Comparison of ENCODE assay signal across 10 cellular contexts in the genomic region with DNA sequence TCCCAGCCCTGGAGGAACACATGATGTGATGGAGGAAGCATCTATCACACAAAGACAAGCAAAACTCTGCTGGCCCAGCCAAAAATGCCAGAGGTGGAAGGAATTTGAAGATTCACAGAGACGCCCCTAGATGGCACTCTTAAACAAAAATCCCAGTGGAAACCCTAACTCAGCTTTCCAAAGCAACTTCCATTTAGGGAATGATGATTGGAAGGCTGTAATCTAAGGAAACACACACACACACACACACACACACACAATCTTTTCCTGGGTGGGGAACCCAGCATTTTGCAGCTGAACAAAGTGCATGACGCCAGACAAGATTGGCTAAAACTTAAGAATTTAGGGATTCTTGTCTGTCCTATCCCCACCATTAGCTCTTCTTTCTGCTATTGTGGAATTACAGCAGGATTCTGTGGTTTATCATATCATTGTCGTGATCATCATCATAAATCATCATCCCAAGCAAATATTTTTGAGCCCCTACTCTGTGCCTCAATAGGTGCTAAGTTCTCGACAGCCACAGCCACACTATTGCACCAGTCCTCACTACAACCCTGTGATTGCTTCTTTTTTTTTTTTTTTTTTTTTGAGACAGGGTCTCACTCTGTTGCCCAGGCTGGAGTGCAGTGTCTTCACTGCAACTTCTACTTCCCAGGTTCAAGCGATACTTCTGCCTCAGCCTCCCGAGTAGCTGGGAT. TPM values are rescaled to one million over a fixed set of nuclear protein-coding genes. Genes with fewer than 3 reads are reported as not detected.
DNase-seq lines count a peak whose midpoint lies in the region; ATAC-seq and TF ChIP-seq lines count a peak whose summit lies in the region.
"Had no signal": no experiment of that assay in that cellular context is flagged by ENCODE, and none has a peak within 500 bp of the region (broad histone marks: within the 10 kb centered on the region; RNA-seq: fewer than 3 reads in every experiment).

No MANE protein-coding gene starts in this region.

- H3K27me3 Mint-ChIP-seq in mesothelial cell of epicardium (ENCODE audit: low read depth) = peaks cover 2% of the 10 kb centered on the region
- H3K27me3 Mint-ChIP-seq: activated naive CD8-positive, alpha-beta T cell treated with anti-CD3 and anti-CD28 coated beads, Interleukin-2, amount 10 ng/mL, durations not matched to agents 7 days and 5 days had no signal

- ATAC-seq in HG03342 (IDR thresholded peaks at IDR 0.05; ENCODE audit: unreplicated experiment) = no peak

- H3K36me3 Mint-ChIP-seq in mesothelial cell of epicardium = peaks cover 2% of the 10 kb centered on the region

- H3K4me1 Mint-ChIP-seq in mesothelial cell of epicardium = peaks cover 20% of the 10 kb centered on the region

- H3K27ac Mint-ChIP-seq in mesothelial cell of epicardium = no peak overlapping the region
- H3K27ac Mint-ChIP-seq: activated naive CD8-positive, alpha-beta T cell treated with anti-CD3 and anti-CD28 coated beads, Interleukin-2, amount 10 ng/mL, durations not matched to agents 7 days and 5 days had no signal

- H3K4me3 ChIP-seq in LNCaP clone FGC (ENCODE audit: low read depth, low read length) = no peak overlapping the region
- H3K4me3 ChIP-seq: BLaER1 had no signal

- H3K4me3 Mint-ChIP-seq in mesothelial cell of epicardium = no peak overlapping the region

- DNase-seq in NCI-H2081 (lab: John Stamatoyannopoulos, UW) = peak; percentile 37 to 61
- no peak for DNase-seq in NCI-H2081 treated with DMSO at 0.1 percent for 48 hours (lab: John Stamatoyannopoulos, UW)
- peak; percentile 51 for DNase-seq in LNCaP clone FGC (ENCODE audit: low read depth)
- peak; percentile 35 for DNase-seq in RPMI8226
- peak; percentile 93 for DNase-seq in epidermal melanocyte (ENCODE audit: insufficient read length, low spot score)
- DNase-seq in mesothelial cell of epicardium (ENCODE audit: low spot score in 2 of 2, unreplicated experiment in 2 of 2) = no peak
- DNase-seq in NCI-H187 treated with DMSO at 0.1 percent for 48 hours (lab: John Stamatoyannopoulos, UW) = no peak
- DNase-seq: activated naive CD8-positive, alpha-beta T cell treated with anti-CD3 and anti-CD28 coated beads, Interleukin-2, amount 10 ng/mL, durations not matched to agents 7 days and 5 days had no signal

- no peaks in the 10 kb centered on the region for H3K9me3 Mint-ChIP-seq in mesothelial cell of epicardium
- H3K9me3 Mint-ChIP-seq: activated naive CD8-positive, alpha-beta T cell treated with anti-CD3 and anti-CD28 coated beads, Interleukin-2, amount 10 ng/mL, durations not matched to agents 7 days and 5 days had no signal

- peak; percentile 66 for TF ChIP-seq CTCF in LNCaP clone FGC (IDR thresholded peaks at IDR 0.05; ENCODE audit: control insufficient read depth, extremely low read depth, insufficient read depth)
- peak; percentile 42 for TF ChIP-seq CTCF in mesothelial cell of epicardium (IDR thresholded peaks at IDR 0.05; ENCODE audit: unreplicated experiment)

RNA-seq across cellular contexts. Expression of a gene that starts 1.6 kb away (rescaled TPM):
- total RNA-seq in mesothelial cell of epicardium = 19.1 to 22.0 TPM (median 21.4 TPM) in 3 replicates

RNA-seq across cellular contexts. Expression of a gene that starts 6.3 kb away (rescaled TPM):
- total RNA-seq in mesothelial cell of epicardium = not detected in 3 replicates
- total RNA-seq: activated naive CD8-positive, alpha-beta T cell treated with anti-CD3 and anti-CD28 coated beads, Interleukin-2, amount 10 ng/mL, durations not matched to agents 7 days and 5 days had no signal

RNA-seq across cellular contexts. Expression of a gene that starts 54.5 kb away (rescaled TPM):
- not detected in 3 replicates for total RNA-seq in mesothelial cell of epicardium
- total RNA-seq: activated naive CD8-positive, alpha-beta T cell treated with anti-CD3 and anti-CD28 coated beads, Interleukin-2, amount 10 ng/mL, durations not matched to agents 7 days and 5 days had no signal

Comparison
In these comparisons a context has a peak if more than half of its experiments do, and no peak if none do; other contexts are left out.
1. DNase-seq: peak in NCI-H2081 (2 of 2), LNCaP clone FGC (single experiment), RPMI8226 (single experiment) and epidermal melanocyte (single experiment); none in NCI-H2081 treated with DMSO at 0.1 percent for 48 hours (single experiment), mesothelial cell of epicardium (0 of 2) and NCI-H187 treated with DMSO at 0.1 percent for 48 hours (single experiment).